8 cellular contexts compared by ENCODE assay signal in the genomic region with DNA sequence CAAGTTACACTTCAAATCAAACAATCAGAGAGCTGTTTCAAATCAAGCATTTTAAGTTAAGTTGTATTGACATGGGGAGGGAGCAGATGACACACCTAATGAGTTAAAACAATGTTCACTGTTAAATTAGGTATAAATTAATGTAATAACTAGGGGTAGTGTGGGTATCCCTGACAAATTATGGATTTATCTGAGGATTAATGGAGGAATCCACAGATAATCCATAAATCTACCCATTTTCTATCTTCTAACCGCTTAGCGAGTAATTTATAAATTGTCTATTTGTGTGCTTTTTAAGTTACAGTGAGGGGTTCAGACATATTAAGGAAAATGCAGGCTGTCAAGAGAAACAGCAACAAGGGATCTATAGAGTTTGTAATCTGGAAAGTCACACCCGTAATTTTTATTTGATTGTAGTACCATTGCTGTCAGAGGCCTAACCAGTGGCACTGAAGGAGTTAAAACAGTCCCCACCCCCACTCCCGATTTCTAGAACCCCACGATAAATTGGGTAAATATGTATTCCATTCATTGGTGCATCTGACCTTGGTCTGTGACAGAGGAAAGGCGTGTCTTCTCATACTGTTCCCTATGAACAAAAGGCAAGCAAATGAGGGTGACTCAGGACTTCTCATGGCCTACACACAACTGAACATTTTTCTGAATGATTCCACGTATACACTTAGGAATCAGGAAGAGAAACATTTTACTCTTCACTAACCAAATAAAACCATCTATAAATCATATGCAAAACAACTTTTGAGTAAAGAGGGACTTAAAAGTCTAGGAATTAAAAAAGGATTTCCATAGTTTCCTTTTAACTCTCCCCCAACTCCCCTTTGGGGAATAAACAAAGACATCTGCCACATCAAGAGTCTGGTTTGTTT. TPM values are rescaled to one million over a fixed set of nuclear protein-coding genes. Genes with fewer than 3 reads are reported as not detected.
DNase-seq lines count a peak whose midpoint lies in the region; ATAC-seq and TF ChIP-seq lines count a peak whose summit lies in the region.

No MANE protein-coding gene starts in this region.

- H3K36me3 ChIP-seq in RWPE2 (ENCODE audit: low read depth) (peaks cover 59% of the 10 kb centered on the region), lower lobe of right lung (peaks cover 27% of the 10 kb centered on the region), suprapubic skin (peaks cover 7% of the 10 kb centered on the region)

- H3K27me3 ChIP-seq in RWPE2 (ENCODE audit: insufficient read depth, poor library complexity, severe bottlenecking), result no peaks in the 10 kb centered on the region
- H3K27me3 ChIP-seq in lower lobe of right lung (ENCODE audit: low read depth), result no peaks in the 10 kb centered on the region
- no peaks in the 10 kb centered on the region for H3K27me3 ChIP-seq in suprapubic skin

- peak overlapping the region; percentile 98 for H3K27ac ChIP-seq in RWPE2 (ENCODE audit: poor library complexity, severe bottlenecking)
- peak overlapping the region; percentile 100 for H3K27ac ChIP-seq in lower lobe of right lung
- peak overlapping the region; percentile 99 for H3K27ac ChIP-seq in suprapubic skin

- H3K4me1 ChIP-seq in RWPE2 (ENCODE audit: insufficient read depth, poor library complexity, severe bottlenecking), result peaks cover 47% of the 10 kb centered on the region
- peaks cover 73% of the 10 kb centered on the region for H3K4me1 ChIP-seq in lower lobe of right lung
- peaks cover 74% of the 10 kb centered on the region for H3K4me1 ChIP-seq in suprapubic skin

- peak in 1 of 2 donors; percentile 41 for TF ChIP-seq POLR2A in suprapubic skin (IDR thresholded peaks at IDR 0.05)

- DNase-seq in EH (ENCODE audit: low read depth), result peak; percentile 97
- DNase-seq in LoVo (ENCODE audit: low spot score), result peak; percentile 91
- DNase-seq in RWPE2 (ENCODE audit: low spot score), result no peak
- peak; percentile 74 for DNase-seq in cerebellar cortex (ENCODE audit: low spot score)
- DNase-seq in lower lobe of right lung, result no peak
- no peak for DNase-seq in suprapubic skin (ENCODE audit: low spot score in 2 of 2)
- DNase-seq in posterior vena cava (ENCODE audit: low spot score), result no peak

- no peak for TF ChIP-seq CTCF in RWPE2 (IDR thresholded peaks at IDR 0.05; ENCODE audit: poor library complexity, severe bottlenecking)
- no peak for TF ChIP-seq CTCF in lower lobe of right lung (IDR thresholded peaks at IDR 0.05)
- TF ChIP-seq CTCF in suprapubic skin (IDR thresholded peaks at IDR 0.05), result no peak

- H3K9me3 ChIP-seq in RWPE2 (ENCODE audit: severe bottlenecking) (no peaks in the 10 kb centered on the region), lower lobe of right lung (no peaks in the 10 kb centered on the region), suprapubic skin (no peaks in the 10 kb centered on the region)

- 26% methylated on average over 7 of the region's 7 CpGs for WGBS in suprapubic skin

- ATAC-seq in RWPE2 (ENCODE audit: low read depth) (peak; percentile 72), lower lobe of right lung (peak; percentile 19 to 56), GM18511 (IDR thresholded peaks at IDR 0.05; ENCODE audit: unreplicated experiment) (no peak)

- H3K4me3 ChIP-seq in RWPE2 (ENCODE audit: severe bottlenecking) (peak overlapping the region; percentile 63), lower lobe of right lung (peak overlapping the region; percentile 85), suprapubic skin (peak overlapping the region; percentile 87)

- intact Hi-C loops in lower lobe of right lung (cut with DNase I) (loop anchor here (10.0 kb wide), 2 partner anchors 108 to 472 kb away; no protein-coding TSS in a partner anchor), posterior vena cava (cut with DNase I) (no loop called here)

- no peak for TF ChIP-seq EP300 in suprapubic skin (IDR thresholded peaks at IDR 0.05)

RNA-seq across cellular contexts. Expression of gene IRF2BP2, which starts 7.4 kb away (rescaled TPM):
- total RNA-seq in lower lobe of right lung (154 TPM), suprapubic skin (100 to 1,000 TPM; 129 to 195 (median 159) TPM), posterior vena cava (10 to 100 TPM; 72.1 to 86.2 TPM)

Comparison
In these comparisons a context has a peak if more than half of its experiments do, and no peak if none do; other contexts are left out.
1. DNase-seq: peak in EH (single experiment), LoVo (single experiment) and cerebellar cortex (single experiment); none in RWPE2 (single experiment), lower lobe of right lung (single experiment), suprapubic skin (0 of 2) and posterior vena cava (single experiment).
2. Peak in every context shown above with its lines, with median percentiles within 50 percentile points of each other: H3K27ac ChIP-seq and H3K4me3 ChIP-seq.